Comparison of ENCODE assay signal across 1 cellular context in genomic region chr4:3070709-3071500, GRCh38.
TF ChIP-seq lines count a peak whose summit lies in the region.

No MANE protein-coding gene starts in this region.

TF ChIP-seq in GM23338, 12 proteins besides CTCF, POLR2A, EP300 and RAD21:
- TF ChIP-seq EZH2 (IDR thresholded peaks at IDR 0.05; ENCODE audit: low read depth, unreplicated experiment) (no peak), ZNF331 (CRISPR knock-in tag; IDR thresholded peaks at IDR 0.05; ENCODE audit: low read depth) (no peak), POLR2AphosphoS5 (IDR thresholded peaks at IDR 0.05; ENCODE audit: low read depth) (no peak), REST (IDR thresholded peaks at IDR 0.05; ENCODE audit: unreplicated experiment) (no peak), NANOG (IDR thresholded peaks at IDR 0.05; ENCODE audit: borderline replicate concordance) (no peak)
